26 cellular contexts compared by ENCODE assay signal in genomic region chr1:183537405-183537804, GRCh38. TPM values are rescaled to one million over a fixed set of nuclear protein-coding genes. Genes with fewer than 3 reads are reported as not detected.
"Had no signal": no experiment of that assay in that cellular context is flagged by ENCODE, and none has a peak within 500 bp of the region (broad histone marks: within the 10 kb centered on the region; RNA-seq: fewer than 3 reads in every experiment).

No MANE protein-coding gene starts in this region.

- H3K4me3 ChIP-seq: breast epithelium, heart left ventricle, lower lobe of right lung, mucosa of descending colon, suprapubic skin, tibial artery had no signal

- H3K4me1 ChIP-seq: breast epithelium, heart left ventricle, lower lobe of right lung, suprapubic skin, tibial artery had no signal

- H3K9me3 ChIP-seq: breast epithelium, heart left ventricle, lower lobe of right lung, mucosa of descending colon, suprapubic skin, tibial artery had no signal

- H3K27me3 ChIP-seq: breast epithelium, heart left ventricle, suprapubic skin, tibial artery had no signal

- ATAC-seq: activated CD4-positive, CD25-positive, alpha-beta regulatory T cell treated with anti-CD3 and anti-CD28 coated beads, Interleukin-2, amount 50 U/mL, for 24 hours; heart left ventricle; left lobe of liver; lower lobe of right lung; mucosa of descending colon; natural killer cell treated with Interleukin-12 subunit alpha and Interleukin-12 subunit beta and Interleukin-15 and Interleukin-18, amount 100 ng/mL, for 72 hours; right cardiac atrium; stimulated activated naive B cell treated with anti-CD40 and anti-IgM and Interleukin-4, amounts not matched to agents 10 μg/mL and 1 μg/mL and 100 μg/mL, for 72 hours had no signal

- H3K27ac ChIP-seq: breast epithelium, heart left ventricle, lower lobe of right lung, suprapubic skin, tibial artery, WERI-Rb-1 had no signal

- DNase-seq: activated CD4-positive, alpha-beta T cell treated with anti-CD3 and anti-CD28 coated beads, Interleukin-2, amount 10 ng/mL, durations not matched to agents 7 days and 5 days; activated CD8-positive, alpha-beta memory T cell treated with anti-CD3 and anti-CD28 coated beads for 24 hours; activated naive CD4-positive, alpha-beta T cell; activated T-cell treated with anti-CD3 and anti-CD28 coated beads, Interleukin-2, amount 50 U/mL, for 1 hour; central memory CD4-positive, alpha-beta T cell; foreskin fibroblast; heart left ventricle; hypothalamus; kidney glomerular epithelial cell; lower lobe of right lung; mesendoderm; mucosa of descending colon; right cardiac atrium; stimulated activated CD4-positive, alpha-beta T cell treated with anti-CD3 and anti-CD28 coated beads, Interleukin-15, amount 100 ng/mL, for 24 hours; stimulated activated CD4-positive, alpha-beta T cell treated with anti-CD3 and anti-CD28 coated beads, Interleukin-2, amount 100 ng/mL, for 24 hours; stimulated activated naive B cell treated with anti-CD40 and anti-IgM and Interleukin-4, amounts not matched to agents 10 μg/mL and 1 μg/mL and 100 μg/mL, for 72 hours; T-helper 9 cell; tibial artery; WERI-Rb-1 had no signal

- H3K4me3 Mint-ChIP-seq: activated CD4-positive, alpha-beta T cell treated with anti-CD3 and anti-CD28 coated beads, Interleukin-2, amount 10 ng/mL, durations not matched to agents 7 days and 5 days; natural killer cell treated with Interleukin-12 subunit alpha and Interleukin-12 subunit beta and Interleukin-15 and Interleukin-18, amount 100 ng/mL, for 72 hours; stimulated activated naive B cell treated with anti-CD40 and anti-IgM and Interleukin-4, amounts not matched to agents 10 μg/mL and 1 μg/mL and 100 μg/mL, for 72 hours had no signal

- H3K9me3 Mint-ChIP-seq: activated CD4-positive, alpha-beta T cell treated with anti-CD3 and anti-CD28 coated beads, Interleukin-2, amount 10 ng/mL, durations not matched to agents 7 days and 5 days; natural killer cell treated with Interleukin-12 subunit alpha and Interleukin-12 subunit beta and Interleukin-15 and Interleukin-18, amount 100 ng/mL, for 72 hours; stimulated activated naive B cell treated with anti-CD40 and anti-IgM and Interleukin-4, amounts not matched to agents 10 μg/mL and 1 μg/mL and 100 μg/mL, for 72 hours had no signal

- H3K27me3 Mint-ChIP-seq: activated CD4-positive, alpha-beta T cell treated with anti-CD3 and anti-CD28 coated beads, Interleukin-2, amount 10 ng/mL, durations not matched to agents 7 days and 5 days; natural killer cell treated with Interleukin-12 subunit alpha and Interleukin-12 subunit beta and Interleukin-15 and Interleukin-18, amount 100 ng/mL, for 72 hours; stimulated activated naive B cell treated with anti-CD40 and anti-IgM and Interleukin-4, amounts not matched to agents 10 μg/mL and 1 μg/mL and 100 μg/mL, for 72 hours had no signal

- H3K27ac Mint-ChIP-seq: activated CD4-positive, alpha-beta T cell treated with anti-CD3 and anti-CD28 coated beads, Interleukin-2, amount 10 ng/mL, durations not matched to agents 7 days and 5 days; stimulated activated naive B cell treated with anti-CD40 and anti-IgM and Interleukin-4, amounts not matched to agents 10 μg/mL and 1 μg/mL and 100 μg/mL, for 72 hours had no signal

RNA-seq across cellular contexts. Expression of gene NCF2, which starts 52.9 kb away (rescaled TPM):
- total RNA-seq: endothelial cell of umbilical vein, myocyte had no signal
